Comparison of ENCODE assay signal across 1 cellular context in genomic region chr6:56199956-56200355, GRCh38.
A peak's percentile ranks its signal among the peaks of the same experiment; 100 is the strongest.
TF ChIP-seq lines count a peak whose summit lies in the region.

No MANE protein-coding gene starts in this region.

TF ChIP-seq in HEK293, 187 proteins besides CTCF, POLR2A, EP300 and RAD21 (continued from another document):
- TF ChIP-seq PRDM10 (tag by site-specific recombination; IDR thresholded peaks at IDR 0.05): peak; percentile 42; the same call in 1 of the 2 replicates
TF ChIP-seq in HEK293: peak in this region for 1.
